Comparison of ENCODE assay signal across 1 cellular context in the genomic region with DNA sequence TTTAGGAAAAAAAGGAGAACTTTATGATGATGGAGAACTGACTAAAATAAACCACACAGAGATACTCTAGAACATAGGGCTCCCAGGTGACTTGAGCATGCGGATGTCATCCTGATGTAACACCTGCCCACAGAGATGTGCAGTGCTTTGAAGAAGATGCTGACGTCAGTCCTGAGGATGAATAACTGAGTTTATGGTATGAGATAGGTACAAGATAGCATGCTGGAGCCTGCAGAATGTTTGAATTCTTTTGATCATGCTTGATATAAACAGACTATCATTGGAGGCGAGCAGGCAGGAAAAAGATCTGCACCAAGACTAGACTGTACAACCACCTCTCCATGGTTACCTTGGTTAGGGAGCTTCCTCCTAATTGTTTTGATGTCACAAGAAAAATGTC.
TF ChIP-seq lines count a peak whose summit lies in the region.

No MANE protein-coding gene starts in this region.

TF ChIP-seq in GM23338, 12 proteins besides CTCF, POLR2A, EP300 and RAD21 (continued from another document):
- TF ChIP-seq, protein P1, sequence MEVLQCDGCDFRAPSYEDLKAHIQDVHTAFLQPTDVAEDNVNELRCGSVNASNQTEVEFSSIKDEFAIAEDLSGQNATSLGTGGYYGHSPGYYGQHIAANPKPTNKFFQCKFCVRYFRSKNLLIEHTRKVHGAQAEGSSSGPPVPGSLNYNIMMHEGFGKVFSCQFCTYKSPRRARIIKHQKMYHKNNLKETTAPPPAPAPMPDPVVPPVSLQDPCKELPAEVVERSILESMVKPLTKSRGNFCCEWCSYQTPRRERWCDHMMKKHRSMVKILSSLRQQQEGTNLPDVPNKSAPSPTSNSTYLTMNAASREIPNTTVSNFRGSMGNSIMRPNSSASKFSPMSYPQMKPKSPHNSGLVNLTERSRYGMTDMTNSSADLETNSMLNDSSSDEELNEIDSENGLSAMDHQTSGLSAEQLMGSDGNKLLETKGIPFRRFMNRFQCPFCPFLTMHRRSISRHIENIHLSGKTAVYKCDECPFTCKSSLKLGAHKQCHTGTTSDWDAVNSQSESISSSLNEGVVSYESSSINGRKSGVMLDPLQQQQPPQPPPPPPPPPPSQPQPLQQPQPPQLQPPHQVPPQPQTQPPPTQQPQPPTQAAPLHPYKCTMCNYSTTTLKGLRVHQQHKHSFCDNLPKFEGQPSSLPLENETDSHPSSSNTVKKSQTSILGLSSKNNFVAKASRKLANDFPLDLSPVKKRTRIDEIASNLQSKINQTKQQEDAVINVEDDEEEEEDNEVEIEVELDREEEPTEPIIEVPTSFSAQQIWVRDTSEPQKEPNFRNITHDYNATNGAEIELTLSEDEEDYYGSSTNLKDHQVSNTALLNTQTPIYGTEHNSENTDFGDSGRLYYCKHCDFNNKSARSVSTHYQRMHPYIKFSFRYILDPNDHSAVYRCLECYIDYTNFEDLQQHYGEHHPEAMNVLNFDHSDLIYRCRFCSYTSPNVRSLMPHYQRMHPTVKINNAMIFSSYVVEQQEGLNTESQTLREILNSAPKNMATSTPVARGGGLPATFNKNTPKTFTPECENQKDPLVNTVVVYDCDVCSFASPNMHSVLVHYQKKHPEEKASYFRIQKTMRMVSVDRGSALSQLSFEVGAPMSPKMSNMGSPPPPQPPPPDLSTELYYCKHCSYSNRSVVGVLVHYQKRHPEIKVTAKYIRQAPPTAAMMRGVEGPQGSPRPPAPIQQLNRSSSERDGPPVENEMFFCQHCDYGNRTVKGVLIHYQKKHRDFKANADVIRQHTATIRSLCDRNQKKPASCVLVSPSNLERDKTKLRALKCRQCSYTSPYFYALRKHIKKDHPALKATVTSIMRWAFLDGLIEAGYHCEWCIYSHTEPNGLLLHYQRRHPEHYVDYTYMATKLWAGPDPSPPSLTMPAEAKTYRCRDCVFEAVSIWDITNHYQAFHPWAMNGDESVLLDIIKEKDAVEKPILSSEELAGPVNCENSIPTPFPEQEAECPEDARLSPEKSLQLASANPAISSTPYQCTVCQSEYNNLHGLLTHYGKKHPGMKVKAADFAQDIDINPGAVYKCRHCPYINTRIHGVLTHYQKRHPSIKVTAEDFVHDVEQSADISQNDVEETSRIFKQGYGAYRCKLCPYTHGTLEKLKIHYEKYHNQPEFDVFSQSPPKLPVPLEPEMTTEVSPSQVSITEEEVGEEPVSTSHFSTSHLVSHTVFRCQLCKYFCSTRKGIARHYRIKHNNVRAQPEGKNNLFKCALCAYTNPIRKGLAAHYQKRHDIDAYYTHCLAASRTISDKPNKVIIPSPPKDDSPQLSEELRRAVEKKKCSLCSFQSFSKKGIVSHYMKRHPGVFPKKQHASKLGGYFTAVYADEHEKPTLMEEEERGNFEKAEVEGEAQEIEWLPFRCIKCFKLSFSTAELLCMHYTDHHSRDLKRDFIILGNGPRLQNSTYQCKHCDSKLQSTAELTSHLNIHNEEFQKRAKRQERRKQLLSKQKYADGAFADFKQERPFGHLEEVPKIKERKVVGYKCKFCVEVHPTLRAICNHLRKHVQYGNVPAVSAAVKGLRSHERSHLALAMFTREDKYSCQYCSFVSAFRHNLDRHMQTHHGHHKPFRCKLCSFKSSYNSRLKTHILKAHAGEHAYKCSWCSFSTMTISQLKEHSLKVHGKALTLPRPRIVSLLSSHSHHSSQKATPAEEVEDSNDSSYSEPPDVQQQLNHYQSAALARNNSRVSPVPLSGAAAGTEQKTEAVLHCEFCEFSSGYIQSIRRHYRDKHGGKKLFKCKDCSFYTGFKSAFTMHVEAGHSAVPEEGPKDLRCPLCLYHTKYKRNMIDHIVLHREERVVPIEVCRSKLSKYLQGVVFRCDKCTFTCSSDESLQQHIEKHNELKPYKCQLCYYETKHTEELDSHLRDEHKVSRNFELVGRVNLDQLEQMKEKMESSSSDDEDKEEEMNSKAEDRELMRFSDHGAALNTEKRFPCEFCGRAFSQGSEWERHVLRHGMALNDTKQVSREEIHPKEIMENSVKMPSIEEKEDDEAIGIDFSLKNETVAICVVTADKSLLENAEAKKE (CRISPR knock-in tag; IDR thresholded peaks at IDR 0.05) = no peak
- no peak for TF ChIP-seq STAT1 (IDR thresholded peaks at IDR 0.05; ENCODE audit: unreplicated experiment)
- TF ChIP-seq NANOG (IDR thresholded peaks at IDR 0.05; ENCODE audit: borderline replicate concordance) = no peak
- TF ChIP-seq EZH2phosphoT487 (IDR thresholded peaks at IDR 0.05; ENCODE audit: unreplicated experiment) = no peak
- TF ChIP-seq JUNB (IDR thresholded peaks at IDR 0.05; ENCODE audit: unreplicated experiment) = no peak
- no peak for TF ChIP-seq ZNF331 (CRISPR knock-in tag; IDR thresholded peaks at IDR 0.05; ENCODE audit: low read depth)
- no peak for TF ChIP-seq CREB1 (CRISPR knock-in tag; IDR thresholded peaks at IDR 0.05; ENCODE audit: low read depth)
- TF ChIP-seq EZH2 (IDR thresholded peaks at IDR 0.05; ENCODE audit: low read depth, unreplicated experiment) = no peak
- TF ChIP-seq ETS1 (IDR thresholded peaks at IDR 0.05) = no peak
- TF ChIP-seq POLR2AphosphoS5 (IDR thresholded peaks at IDR 0.05; ENCODE audit: low read depth) = no peak
